In the genomic region with DNA sequence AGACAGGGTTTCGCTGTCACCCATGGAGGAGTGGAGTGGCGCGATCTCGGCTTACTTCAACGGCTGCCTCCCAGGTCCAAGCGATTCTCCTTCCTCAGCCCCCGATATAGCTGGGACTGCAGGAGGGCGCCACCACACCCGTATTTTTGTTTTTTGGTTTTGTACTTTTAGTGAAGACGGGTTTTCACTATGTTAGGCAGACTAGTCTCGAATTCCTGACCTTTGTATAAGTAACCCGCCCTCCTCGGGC, we compare ENCODE assay signal across 8 cellular contexts.
A peak's percentile ranks its signal among the peaks of the same experiment; 100 is the strongest.
DNase-seq lines count a peak whose midpoint lies in the region; ATAC-seq and TF ChIP-seq lines count a peak whose summit lies in the region.

No MANE protein-coding gene starts in this region.

- CTCF ChIA-PET in T-cell (lab: Charles Lee), result interaction anchor here (0.7 to 4.0 kb wide), 15 partner anchors 10 to 223 kb away, joined by 3 to 50 read pairs (median 8); a partner anchor contains a TSS

- no peak for TF ChIP-seq EP300 in sigmoid colon (IDR thresholded peaks at IDR 0.05)

- peak in 1 of 2 donors; percentile 61 for DNase-seq in activated T-cell treated with anti-CD3 and anti-CD28 coated beads, Interleukin-2, amount 50 U/mL, for 72 hours
- no peak for DNase-seq in activated T-cell treated with anti-CD3 and anti-CD28 coated beads, Interleukin-2, amount 50 U/mL, for 1 hour
- DNase-seq in T-cell (peak in 2 of 34 experiments; percentile 38 to 39), globus pallidus (ENCODE audit: low spot score) (peak; percentile 29), sigmoid colon (peak; percentile 66), amygdala (lab: John Stamatoyannopoulos, UW) (no peak), glomerular visceral epithelial cell (ENCODE audit: extremely low spot score) (no peak)

- peak overlapping the region; percentile 99 for H3K27ac Mint-ChIP-seq in activated T-cell treated with anti-CD3 and anti-CD28 coated beads, Interleukin-2, amount 50 U/mL, for 72 hours
- H3K27ac Mint-ChIP-seq in T-cell, result peak overlapping the region; percentile 88 to 93

- no peaks in the 10 kb centered on the region for H3K36me3 ChIP-seq in sigmoid colon

- no peak for TF ChIP-seq POLR2A in sigmoid colon (IDR thresholded peaks at IDR 0.05)

- peak; percentile 24 to 41 for ATAC-seq in activated T-cell treated with anti-CD3 and anti-CD28 coated beads, Interleukin-2, amount 50 U/mL, for 72 hours (replicated peaks in 1 of 2)
- ATAC-seq in HG02973 (IDR thresholded peaks at IDR 0.05; ENCODE audit: unreplicated experiment), result peak; percentile 15
- peak; percentile 25 to 45 (median 41) for ATAC-seq in T-cell (replicated peaks in 1 of 4)

- H3K4me3 Mint-ChIP-seq in activated T-cell treated with anti-CD3 and anti-CD28 coated beads, Interleukin-2, amount 50 U/mL, for 72 hours, result peak overlapping the region; percentile 81 to 89
- peak overlapping the region; percentile 93 to 98 (median 93) for H3K4me3 Mint-ChIP-seq in T-cell

- peak overlapping the region; percentile 6 to 48 (median 42) for H3K4me3 ChIP-seq in sigmoid colon

- no peaks in the 10 kb centered on the region for H3K27me3 Mint-ChIP-seq in activated T-cell treated with anti-CD3 and anti-CD28 coated beads, Interleukin-2, amount 50 U/mL, for 72 hours (ENCODE audit: low read depth)
- no peaks in the 10 kb centered on the region for H3K27me3 Mint-ChIP-seq in T-cell

- intact Hi-C loops in sigmoid colon (cut with DNase I), result no loop called here

- peaks cover 0 to 16% (median 4%) of the 10 kb centered on the region in 4 donors for H3K4me1 ChIP-seq in sigmoid colon

- 1 to 18% methylated on average over 13 of the region's 13 CpGs for WGBS in sigmoid colon, 2 donors

- H3K9me3 Mint-ChIP-seq in activated T-cell treated with anti-CD3 and anti-CD28 coated beads, Interleukin-2, amount 50 U/mL, for 72 hours, result no peaks in the 10 kb centered on the region
- H3K9me3 Mint-ChIP-seq in T-cell, result no peaks in the 10 kb centered on the region

- H3K27ac ChIP-seq in sigmoid colon, result peak overlapping the region; percentile 27 to 73 (median 62)

- TF ChIP-seq CTCF in sigmoid colon (IDR thresholded peaks at IDR 0.05), result no peak

- peaks cover 6 to 9% of the 10 kb centered on the region in 2 donors for H3K36me3 Mint-ChIP-seq in activated T-cell treated with anti-CD3 and anti-CD28 coated beads, Interleukin-2, amount 50 U/mL, for 72 hours (ENCODE audit: insufficient read depth in 2 of 2)
- no peaks in the 10 kb centered on the region for H3K36me3 Mint-ChIP-seq in T-cell

- POLR2A ChIA-PET in T-cell (lab: Charles Lee), result interaction anchor here (0.6 to 4.3 kb wide), 21 partner anchors 8 to 1588 kb away, joined by 3 to 115 read pairs (median 8); a partner anchor contains a TSS

- H3K9me3 ChIP-seq in sigmoid colon, result no peaks in the 10 kb centered on the region

- H3K4me1 Mint-ChIP-seq in activated T-cell treated with anti-CD3 and anti-CD28 coated beads, Interleukin-2, amount 50 U/mL, for 72 hours (ENCODE audit: low read depth), result peaks cover 61% of the 10 kb centered on the region
- H3K4me1 Mint-ChIP-seq in T-cell, result peaks cover 27 to 42% (median 39%) of the 10 kb centered on the region in 3 donors

- peaks cover 8 to 69% (median 35%) of the 10 kb centered on the region in 3 donors for H3K27me3 ChIP-seq in sigmoid colon

Comparison
In these comparisons a context has a peak if more than half of its experiments do, and no peak if none do; other contexts are left out.
1. DNase-seq: peak in globus pallidus (single experiment) and sigmoid colon (single experiment); none in activated T-cell treated with anti-CD3 and anti-CD28 coated beads, Interleukin-2, amount 50 U/mL, for 1 hour (single experiment), amygdala (0 of 56) and glomerular visceral epithelial cell (single experiment).
2. Peak in every context shown above with its lines, with median percentiles within 50 percentile points of each other: ATAC-seq.